In the genomic region with DNA sequence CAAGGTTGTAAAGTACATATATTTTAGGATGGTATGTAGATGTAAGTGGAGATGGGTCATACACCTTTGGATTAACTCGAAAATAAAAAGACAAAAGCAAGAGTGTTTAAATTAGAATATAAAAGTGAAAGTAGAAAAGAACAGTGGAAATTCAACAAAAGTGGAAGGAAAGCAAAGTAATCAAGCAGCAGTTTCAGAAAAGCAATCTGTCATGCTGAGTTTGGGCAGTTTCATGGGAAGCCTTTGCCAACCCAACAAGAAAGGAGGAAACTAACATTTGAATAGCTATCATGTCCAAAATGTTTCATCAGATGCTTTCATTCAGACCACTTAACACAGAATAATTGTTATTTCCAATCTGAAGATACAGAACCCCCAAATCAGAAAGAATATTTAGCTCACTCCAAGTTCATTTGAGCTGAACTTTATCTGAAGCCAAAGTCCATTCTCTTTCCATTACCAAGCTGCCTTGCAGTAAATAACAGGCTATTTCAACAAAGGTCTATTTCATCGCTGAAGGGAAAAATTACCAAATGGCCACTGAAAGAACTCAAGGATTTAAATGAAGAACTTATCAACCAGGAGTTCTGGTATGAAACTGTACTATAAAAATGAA, we compare ENCODE assay signal across 1 cellular context.
TF ChIP-seq lines count a peak whose summit lies in the region.

No MANE protein-coding gene starts in this region.

TF ChIP-seq in IMR-90, 13 proteins besides CTCF, POLR2A, EP300 and RAD21:
- TF ChIP-seq, protein P1, sequence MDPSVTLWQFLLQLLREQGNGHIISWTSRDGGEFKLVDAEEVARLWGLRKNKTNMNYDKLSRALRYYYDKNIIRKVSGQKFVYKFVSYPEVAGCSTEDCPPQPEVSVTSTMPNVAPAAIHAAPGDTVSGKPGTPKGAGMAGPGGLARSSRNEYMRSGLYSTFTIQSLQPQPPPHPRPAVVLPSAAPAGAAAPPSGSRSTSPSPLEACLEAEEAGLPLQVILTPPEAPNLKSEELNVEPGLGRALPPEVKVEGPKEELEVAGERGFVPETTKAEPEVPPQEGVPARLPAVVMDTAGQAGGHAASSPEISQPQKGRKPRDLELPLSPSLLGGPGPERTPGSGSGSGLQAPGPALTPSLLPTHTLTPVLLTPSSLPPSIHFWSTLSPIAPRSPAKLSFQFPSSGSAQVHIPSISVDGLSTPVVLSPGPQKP (IDR thresholded peaks at IDR 0.05; ENCODE audit: borderline replicate concordance, low read depth, low read length): no peak
- TF ChIP-seq SMC3 (IDR thresholded peaks at IDR 0.05; ENCODE audit: low read depth, low read length): no peak
- TF ChIP-seq MAZ (IDR thresholded peaks at IDR 0.05; ENCODE audit: borderline replicate concordance, low read depth, low read length): no peak
- no peak for TF ChIP-seq CHD1 (IDR thresholded peaks at IDR 0.05; ENCODE audit: low read depth, low read length)
- no peak for TF ChIP-seq FOS (IDR thresholded peaks at IDR 0.05; ENCODE audit: low read depth, low read length)
- TF ChIP-seq, protein P2, sequence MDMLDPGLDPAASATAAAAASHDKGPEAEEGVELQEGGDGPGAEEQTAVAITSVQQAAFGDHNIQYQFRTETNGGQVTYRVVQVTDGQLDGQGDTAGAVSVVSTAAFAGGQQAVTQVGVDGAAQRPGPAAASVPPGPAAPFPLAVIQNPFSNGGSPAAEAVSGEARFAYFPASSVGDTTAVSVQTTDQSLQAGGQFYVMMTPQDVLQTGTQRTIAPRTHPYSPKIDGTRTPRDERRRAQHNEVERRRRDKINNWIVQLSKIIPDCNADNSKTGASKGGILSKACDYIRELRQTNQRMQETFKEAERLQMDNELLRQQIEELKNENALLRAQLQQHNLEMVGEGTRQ (IDR thresholded peaks at IDR 0.05; ENCODE audit: low read depth, low read length): no peak
- no peak for TF ChIP-seq RFX5 (IDR thresholded peaks at IDR 0.05; ENCODE audit: low read depth, low read length)
- TF ChIP-seq CEBPB (IDR thresholded peaks at IDR 0.05; ENCODE audit: low read depth, low read length): no peak
- no peak for TF ChIP-seq NFE2L2 (IDR thresholded peaks at IDR 0.05; ENCODE audit: low read depth, low read length)
- TF ChIP-seq RCOR1 (IDR thresholded peaks at IDR 0.05; ENCODE audit: insufficient replicate concordance, low read length): no peak
- no peak for TF ChIP-seq BHLHE40 (IDR thresholded peaks at IDR 0.05; ENCODE audit: low read depth, low read length)
